Comparison of ENCODE assay signal across 21 cellular contexts in the genomic region with DNA sequence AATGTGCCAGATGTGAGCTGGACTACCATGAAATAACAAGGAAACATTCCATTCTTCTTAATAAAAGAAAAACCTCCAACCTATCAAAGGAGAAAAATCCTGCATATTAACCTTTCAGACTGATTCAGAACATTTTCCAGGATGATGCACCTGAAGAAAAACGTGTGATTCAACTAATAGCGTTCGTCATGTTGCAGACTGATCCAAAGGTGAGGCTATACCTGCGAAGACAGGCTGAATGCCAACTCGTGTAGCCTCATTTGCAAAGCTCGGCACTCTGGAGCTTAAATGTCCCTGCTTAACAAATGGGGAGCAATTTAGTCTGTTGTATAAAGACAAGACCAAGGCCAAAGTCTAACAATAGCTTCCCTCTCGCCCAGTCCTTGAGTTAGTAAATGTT.
"Had no signal": no experiment of that assay in that cellular context is flagged by ENCODE, and none has a peak within 500 bp of the region (broad histone marks: within the 10 kb centered on the region; RNA-seq: fewer than 3 reads in every experiment).

No MANE protein-coding gene starts in this region.

- DNase-seq: dermis blood vessel endothelial cell; esophagus squamous epithelium; foreskin fibroblast; head of caudate nucleus; hippocampal formation; kidney glomerular epithelial cell; mucosa of descending colon; naive thymus-derived CD8-positive, alpha-beta T cell; psoas muscle; retina; stimulated activated CD4-positive, alpha-beta T cell treated with anti-CD3 and anti-CD28 coated beads, Interleukin-2, amount 100 ng/mL, for 24 hours; stimulated activated CD4-positive, alpha-beta T cell treated with anti-CD3 and anti-CD28 coated beads, Interleukin-4, amount 100 ng/mL, for 4 hours; stimulated activated naive B cell treated with anti-CD40 and anti-IgM and Interleukin-4, amounts not matched to agents 10 μg/mL and 1 μg/mL and 100 μg/mL, for 72 hours; stimulated activated naive CD8-positive, alpha-beta T cell treated with anti-CD3 and anti-CD28 coated beads, Interleukin-15, amount 100 ng/mL, for 72 hours; testis; upper lobe of right lung had no signal

- H3K27me3 ChIP-seq: testis, tibial nerve, upper lobe of right lung, vagina had no signal

- H3K27ac Mint-ChIP-seq: naive thymus-derived CD8-positive, alpha-beta T cell; stimulated activated naive B cell treated with anti-CD40 and anti-IgM and Interleukin-4, amounts not matched to agents 10 μg/mL and 1 μg/mL and 100 μg/mL, for 72 hours; stimulated activated naive CD8-positive, alpha-beta T cell treated with anti-CD3 and anti-CD28 coated beads, Interleukin-15, amount 100 ng/mL, for 72 hours had no signal

- H3K4me1 Mint-ChIP-seq: naive thymus-derived CD8-positive, alpha-beta T cell; stimulated activated naive B cell treated with anti-CD40 and anti-IgM and Interleukin-4, amounts not matched to agents 10 μg/mL and 1 μg/mL and 100 μg/mL, for 72 hours; stimulated activated naive CD8-positive, alpha-beta T cell treated with anti-CD3 and anti-CD28 coated beads, Interleukin-15, amount 100 ng/mL, for 72 hours had no signal

- H3K36me3 Mint-ChIP-seq: naive thymus-derived CD8-positive, alpha-beta T cell; stimulated activated naive B cell treated with anti-CD40 and anti-IgM and Interleukin-4, amounts not matched to agents 10 μg/mL and 1 μg/mL and 100 μg/mL, for 72 hours had no signal

- H3K4me3 ChIP-seq: esophagus squamous epithelium, mucosa of descending colon, psoas muscle, testis, tibial nerve, upper lobe of right lung, vagina had no signal

- H3K9me3 Mint-ChIP-seq: naive thymus-derived CD8-positive, alpha-beta T cell; stimulated activated naive B cell treated with anti-CD40 and anti-IgM and Interleukin-4, amounts not matched to agents 10 μg/mL and 1 μg/mL and 100 μg/mL, for 72 hours; stimulated activated naive CD8-positive, alpha-beta T cell treated with anti-CD3 and anti-CD28 coated beads, Interleukin-15, amount 100 ng/mL, for 72 hours had no signal

- ATAC-seq: left lobe of liver; mucosa of descending colon; naive thymus-derived CD8-positive, alpha-beta T cell; psoas muscle; sciatic nerve; stimulated activated naive B cell treated with anti-CD40 and anti-IgM and Interleukin-4, amounts not matched to agents 10 μg/mL and 1 μg/mL and 100 μg/mL, for 72 hours; stimulated activated naive CD8-positive, alpha-beta T cell treated with anti-CD3 and anti-CD28 coated beads, Interleukin-15, amount 100 ng/mL, for 72 hours; upper lobe of right lung had no signal

- H3K36me3 ChIP-seq: esophagus squamous epithelium, neutrophil, tibial nerve, upper lobe of right lung, vagina had no signal

- H3K27ac ChIP-seq: esophagus squamous epithelium, neutrophil, psoas muscle, testis, tibial nerve, upper lobe of right lung, vagina had no signal

- H3K4me1 ChIP-seq: esophagus squamous epithelium, testis, tibial nerve, upper lobe of right lung, vagina had no signal

- H3K9me3 ChIP-seq: esophagus squamous epithelium, mucosa of descending colon, neutrophil, psoas muscle, testis, tibial nerve, upper lobe of right lung, vagina had no signal

- H3K4me3 Mint-ChIP-seq: naive thymus-derived CD8-positive, alpha-beta T cell; stimulated activated naive B cell treated with anti-CD40 and anti-IgM and Interleukin-4, amounts not matched to agents 10 μg/mL and 1 μg/mL and 100 μg/mL, for 72 hours; stimulated activated naive CD8-positive, alpha-beta T cell treated with anti-CD3 and anti-CD28 coated beads, Interleukin-15, amount 100 ng/mL, for 72 hours had no signal
